1 cellular context compared by ENCODE assay signal in the genomic region with DNA sequence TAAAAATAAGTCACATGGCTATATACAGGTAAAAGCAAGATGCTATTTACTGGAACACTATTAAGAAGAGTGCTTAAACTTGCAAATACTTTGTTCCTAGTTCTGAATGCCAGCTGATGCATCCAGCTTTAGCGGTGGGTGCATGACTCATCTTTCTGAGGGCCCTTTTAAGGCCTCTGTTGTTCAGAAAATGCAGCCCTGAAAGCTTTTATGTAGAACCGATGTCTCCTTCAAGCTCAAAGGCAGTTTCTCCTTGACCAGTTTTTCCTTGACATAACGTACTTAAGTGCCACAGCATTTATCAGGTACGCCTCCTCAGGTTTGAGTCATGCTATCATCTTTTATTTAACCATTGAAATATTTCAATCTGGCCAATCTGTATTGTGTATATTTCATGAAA.
TF ChIP-seq lines count a peak whose summit lies in the region.

No MANE protein-coding gene starts in this region.

TF ChIP-seq in GM23338, 12 proteins besides CTCF, POLR2A, EP300 and RAD21 (continued from another document):
- TF ChIP-seq, protein P1, sequence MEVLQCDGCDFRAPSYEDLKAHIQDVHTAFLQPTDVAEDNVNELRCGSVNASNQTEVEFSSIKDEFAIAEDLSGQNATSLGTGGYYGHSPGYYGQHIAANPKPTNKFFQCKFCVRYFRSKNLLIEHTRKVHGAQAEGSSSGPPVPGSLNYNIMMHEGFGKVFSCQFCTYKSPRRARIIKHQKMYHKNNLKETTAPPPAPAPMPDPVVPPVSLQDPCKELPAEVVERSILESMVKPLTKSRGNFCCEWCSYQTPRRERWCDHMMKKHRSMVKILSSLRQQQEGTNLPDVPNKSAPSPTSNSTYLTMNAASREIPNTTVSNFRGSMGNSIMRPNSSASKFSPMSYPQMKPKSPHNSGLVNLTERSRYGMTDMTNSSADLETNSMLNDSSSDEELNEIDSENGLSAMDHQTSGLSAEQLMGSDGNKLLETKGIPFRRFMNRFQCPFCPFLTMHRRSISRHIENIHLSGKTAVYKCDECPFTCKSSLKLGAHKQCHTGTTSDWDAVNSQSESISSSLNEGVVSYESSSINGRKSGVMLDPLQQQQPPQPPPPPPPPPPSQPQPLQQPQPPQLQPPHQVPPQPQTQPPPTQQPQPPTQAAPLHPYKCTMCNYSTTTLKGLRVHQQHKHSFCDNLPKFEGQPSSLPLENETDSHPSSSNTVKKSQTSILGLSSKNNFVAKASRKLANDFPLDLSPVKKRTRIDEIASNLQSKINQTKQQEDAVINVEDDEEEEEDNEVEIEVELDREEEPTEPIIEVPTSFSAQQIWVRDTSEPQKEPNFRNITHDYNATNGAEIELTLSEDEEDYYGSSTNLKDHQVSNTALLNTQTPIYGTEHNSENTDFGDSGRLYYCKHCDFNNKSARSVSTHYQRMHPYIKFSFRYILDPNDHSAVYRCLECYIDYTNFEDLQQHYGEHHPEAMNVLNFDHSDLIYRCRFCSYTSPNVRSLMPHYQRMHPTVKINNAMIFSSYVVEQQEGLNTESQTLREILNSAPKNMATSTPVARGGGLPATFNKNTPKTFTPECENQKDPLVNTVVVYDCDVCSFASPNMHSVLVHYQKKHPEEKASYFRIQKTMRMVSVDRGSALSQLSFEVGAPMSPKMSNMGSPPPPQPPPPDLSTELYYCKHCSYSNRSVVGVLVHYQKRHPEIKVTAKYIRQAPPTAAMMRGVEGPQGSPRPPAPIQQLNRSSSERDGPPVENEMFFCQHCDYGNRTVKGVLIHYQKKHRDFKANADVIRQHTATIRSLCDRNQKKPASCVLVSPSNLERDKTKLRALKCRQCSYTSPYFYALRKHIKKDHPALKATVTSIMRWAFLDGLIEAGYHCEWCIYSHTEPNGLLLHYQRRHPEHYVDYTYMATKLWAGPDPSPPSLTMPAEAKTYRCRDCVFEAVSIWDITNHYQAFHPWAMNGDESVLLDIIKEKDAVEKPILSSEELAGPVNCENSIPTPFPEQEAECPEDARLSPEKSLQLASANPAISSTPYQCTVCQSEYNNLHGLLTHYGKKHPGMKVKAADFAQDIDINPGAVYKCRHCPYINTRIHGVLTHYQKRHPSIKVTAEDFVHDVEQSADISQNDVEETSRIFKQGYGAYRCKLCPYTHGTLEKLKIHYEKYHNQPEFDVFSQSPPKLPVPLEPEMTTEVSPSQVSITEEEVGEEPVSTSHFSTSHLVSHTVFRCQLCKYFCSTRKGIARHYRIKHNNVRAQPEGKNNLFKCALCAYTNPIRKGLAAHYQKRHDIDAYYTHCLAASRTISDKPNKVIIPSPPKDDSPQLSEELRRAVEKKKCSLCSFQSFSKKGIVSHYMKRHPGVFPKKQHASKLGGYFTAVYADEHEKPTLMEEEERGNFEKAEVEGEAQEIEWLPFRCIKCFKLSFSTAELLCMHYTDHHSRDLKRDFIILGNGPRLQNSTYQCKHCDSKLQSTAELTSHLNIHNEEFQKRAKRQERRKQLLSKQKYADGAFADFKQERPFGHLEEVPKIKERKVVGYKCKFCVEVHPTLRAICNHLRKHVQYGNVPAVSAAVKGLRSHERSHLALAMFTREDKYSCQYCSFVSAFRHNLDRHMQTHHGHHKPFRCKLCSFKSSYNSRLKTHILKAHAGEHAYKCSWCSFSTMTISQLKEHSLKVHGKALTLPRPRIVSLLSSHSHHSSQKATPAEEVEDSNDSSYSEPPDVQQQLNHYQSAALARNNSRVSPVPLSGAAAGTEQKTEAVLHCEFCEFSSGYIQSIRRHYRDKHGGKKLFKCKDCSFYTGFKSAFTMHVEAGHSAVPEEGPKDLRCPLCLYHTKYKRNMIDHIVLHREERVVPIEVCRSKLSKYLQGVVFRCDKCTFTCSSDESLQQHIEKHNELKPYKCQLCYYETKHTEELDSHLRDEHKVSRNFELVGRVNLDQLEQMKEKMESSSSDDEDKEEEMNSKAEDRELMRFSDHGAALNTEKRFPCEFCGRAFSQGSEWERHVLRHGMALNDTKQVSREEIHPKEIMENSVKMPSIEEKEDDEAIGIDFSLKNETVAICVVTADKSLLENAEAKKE (CRISPR knock-in tag; IDR thresholded peaks at IDR 0.05): no peak
- no peak for TF ChIP-seq EZH2phosphoT487 (IDR thresholded peaks at IDR 0.05; ENCODE audit: unreplicated experiment)
- TF ChIP-seq ZNF331 (CRISPR knock-in tag; IDR thresholded peaks at IDR 0.05; ENCODE audit: low read depth): no peak
- no peak for TF ChIP-seq STAT1 (IDR thresholded peaks at IDR 0.05; ENCODE audit: unreplicated experiment)
- TF ChIP-seq JUNB (IDR thresholded peaks at IDR 0.05; ENCODE audit: unreplicated experiment): no peak
- TF ChIP-seq NANOG (IDR thresholded peaks at IDR 0.05; ENCODE audit: borderline replicate concordance): no peak
